Comparison of ENCODE assay signal across 21 cellular contexts in genomic region chr3:102866845-102867244, GRCh38.
"Had no signal": no experiment of that assay in that cellular context is flagged by ENCODE, and none has a peak within 500 bp of the region (broad histone marks: within the 10 kb centered on the region; RNA-seq: fewer than 3 reads in every experiment).

No MANE protein-coding gene starts in this region.

- H3K27me3 Mint-ChIP-seq: effector memory CD8-positive, alpha-beta T cell; natural killer cell treated with Interleukin-12 subunit alpha and Interleukin-12 subunit beta and Interleukin-15 and Interleukin-18, amount 100 ng/mL, for 72 hours had no signal

- H3K36me3 Mint-ChIP-seq: immature natural killer cell; natural killer cell treated with Interleukin-12 subunit alpha and Interleukin-12 subunit beta and Interleukin-15 and Interleukin-18, amount 100 ng/mL, for 72 hours; neural progenitor cell had no signal

- ATAC-seq: effector memory CD8-positive, alpha-beta T cell; gastrocnemius medialis; left colon; left ventricle myocardium superior; natural killer cell treated with Interleukin-12 subunit alpha and Interleukin-12 subunit beta and Interleukin-15 and Interleukin-18, amount 100 ng/mL, for 72 hours; right cardiac atrium had no signal

- H3K4me3 Mint-ChIP-seq: effector memory CD8-positive, alpha-beta T cell; immature natural killer cell; natural killer cell treated with Interleukin-12 subunit alpha and Interleukin-12 subunit beta and Interleukin-15 and Interleukin-18, amount 100 ng/mL, for 72 hours; neural progenitor cell had no signal

- DNase-seq: cortex of kidney; dorsolateral prefrontal cortex; effector memory CD8-positive, alpha-beta T cell; gastrocnemius medialis; glutamatergic neuron; immature natural killer cell; left colon; left ventricle myocardium superior; mesenchymal stem cell; midbrain; nucleus accumbens; ovary; right cardiac atrium; small intestine; stimulated activated CD4-positive, alpha-beta T cell treated with anti-CD3 and anti-CD28 coated beads, Interleukin-12 subunit alpha, Interleukin-12 subunit beta, amount 100 ng/mL, for 4 hours; stimulated activated naive CD4-positive, alpha-beta T cell; stomach; substantia nigra; trophoblast cell had no signal

- H3K27ac Mint-ChIP-seq: effector memory CD8-positive, alpha-beta T cell; immature natural killer cell; natural killer cell treated with Interleukin-12 subunit alpha and Interleukin-12 subunit beta and Interleukin-15 and Interleukin-18, amount 100 ng/mL, for 72 hours; neural progenitor cell had no signal

- H3K9me3 Mint-ChIP-seq: immature natural killer cell, neural progenitor cell had no signal

- H3K4me1 Mint-ChIP-seq: immature natural killer cell, neural progenitor cell had no signal
